In genomic region chr1:41397020-41397419, GRCh38 we compare ENCODE assay signal across 16 cellular contexts. TPM values are rescaled to one million over a fixed set of nuclear protein-coding genes. Genes with fewer than 3 reads are reported as not detected.
DNase-seq lines count a peak whose midpoint lies in the region; ATAC-seq and TF ChIP-seq lines count a peak whose summit lies in the region.
"Had no signal": no experiment of that assay in that cellular context is flagged by ENCODE, and none has a peak within 500 bp of the region (broad histone marks: within the 10 kb centered on the region; RNA-seq: fewer than 3 reads in every experiment).

No MANE protein-coding gene starts in this region.

- no peak overlapping the region for H4K8ac ChIP-seq in IMR-90 (ENCODE audit: low read depth in 2 of 2, low read length in 2 of 2)

- H3K27ac ChIP-seq in IMR-90 (ENCODE audit: insufficient read depth, low read length) (no peak overlapping the region), neural progenitor cell (no peak overlapping the region)

- H3K36me3 ChIP-seq in IMR-90 (ENCODE audit: control insufficient read depth, insufficient read depth, low read length), result no peaks in the 10 kb centered on the region
- no peaks in the 10 kb centered on the region for H3K36me3 ChIP-seq in neural progenitor cell

- H3F3A ChIP-seq in neural progenitor cell (ENCODE audit: low read depth), result peaks cover 27% of the 10 kb centered on the region

- intact Hi-C loops in IMR-90 (cut with micrococcal nuclease), result no loop called here
- intact Hi-C loops in head of caudate nucleus (cut with DNase I), result no loop called here

- BruUV-seq in IMR-90 (replicated peaks; lab: Mats Ljungman, UMichigan), result no TSS peak

- ATAC-seq in IMR-90 (ENCODE audit: low read depth) (no peak), HG03039 (IDR thresholded peaks at IDR 0.05; ENCODE audit: unreplicated experiment) (no peak)
- ATAC-seq: GM23338 had no signal

- no peak overlapping the region for H3K4me3 ChIP-seq in IMR-90 (ENCODE audit: insufficient read depth, low read depth, low read length)
- H3K4me3 ChIP-seq in neural progenitor cell, result no peak overlapping the region
- H3K4me3 ChIP-seq: GM23338 had no signal

- H3K23ac ChIP-seq in IMR-90 (ENCODE audit: low read depth, low read length), result no peak overlapping the region

- DNase-seq in IMR-90, result no peak
- DNase-seq in neural progenitor cell (ENCODE audit: low spot score), result no peak
- DNase-seq in head of caudate nucleus, result no peak
- no peak for DNase-seq in activated CD4-positive, alpha-beta T cell treated with anti-CD3 and anti-CD28 coated beads for 1 hour
- no peak for DNase-seq in middle frontal gyrus (ENCODE audit: extremely low spot score, low spot score)
- DNase-seq: Calu3; CD4-positive, alpha-beta memory T cell; COR-L47; DMS53; GF-D8; HCEC 1CT had no signal

- H3K27me3 ChIP-seq in IMR-90 (ENCODE audit: control insufficient read depth, insufficient read depth, low read length), result peaks cover 68% of the 10 kb centered on the region
- H3K27me3 ChIP-seq in neural progenitor cell, result no peaks in the 10 kb centered on the region

- peaks cover 6% of the 10 kb centered on the region for H3K27me3 Mint-ChIP-seq in brain
- peaks cover 28% of the 10 kb centered on the region for H3K27me3 Mint-ChIP-seq in neural progenitor cell (ENCODE audit: insufficient read depth, low read depth)

- H3K4ac ChIP-seq in IMR-90 (ENCODE audit: low read depth, low read length), result no peak overlapping the region

- H3K9ac ChIP-seq in IMR-90 (ENCODE audit: low read depth, low read length) (no peak overlapping the region), neural progenitor cell (no peak overlapping the region)

- no peak overlapping the region for H2AK5ac ChIP-seq in IMR-90 (ENCODE audit: low read depth, low read length)

- H3K36me3 Mint-ChIP-seq in brain (no peaks in the 10 kb centered on the region), neural progenitor cell (no peaks in the 10 kb centered on the region)
- H3K36me3 Mint-ChIP-seq: CD4-positive, alpha-beta memory T cell had no signal

- peaks cover 97% of the 10 kb centered on the region for H3K4me1 Mint-ChIP-seq in brain
- H3K4me1 Mint-ChIP-seq in neural progenitor cell, result peaks cover 56% of the 10 kb centered on the region
- H3K4me1 Mint-ChIP-seq: B cell had no signal

- H3K27ac Mint-ChIP-seq in brain (peak overlapping the region; percentile 85 to 99 (median 97)), neural progenitor cell (peak overlapping the region; percentile 32)
- H3K27ac Mint-ChIP-seq: B cell; CD4-positive, alpha-beta memory T cell; GM23338 had no signal

- no CpG with 5 or more reads among the region's 5 CpGs for WGBS in IMR-90 (ENCODE audit: extremely low coverage in 2 of 2, insufficient read length in 1 of 2), 2 experiments

- in situ Hi-C loops in IMR-90 (cut with MboI; ENCODE audit: low sequenced_read_pairs), result no loop called here

- H3K18ac ChIP-seq in IMR-90 (ENCODE audit: low read depth, low read length), result no peak overlapping the region

- no peak overlapping the region for H2BK15ac ChIP-seq in IMR-90 (ENCODE audit: low read depth, low read length)

- H3K9me3 Mint-ChIP-seq in brain, result peaks cover 0 to 14% (median 9%) of the 10 kb centered on the region in 5 experiments
- H3K9me3 Mint-ChIP-seq in neural progenitor cell, result no peaks in the 10 kb centered on the region

- no peak for TF ChIP-seq POLR2A in IMR-90 (IDR thresholded peaks at IDR 0.05; ENCODE audit: low read depth, low read length)

- no peak overlapping the region for H2BK20ac ChIP-seq in IMR-90 (ENCODE audit: low read depth, low read length)

- no peaks in the 10 kb centered on the region for H3K79me1 ChIP-seq in IMR-90 (ENCODE audit: low read depth in 1 of 2, low read length in 2 of 2)

- TF ChIP-seq CTCF in IMR-90 (conservative IDR thresholded peaks at IDR 0.05; ENCODE audit: low read depth, low read length) (no peak), brain (conservative IDR thresholded peaks at IDR 0.05) (no peak), neural progenitor cell (IDR thresholded peaks at IDR 0.05) (no peak)

- H2BK120ac ChIP-seq in IMR-90 (ENCODE audit: low read depth, low read length), result no peak overlapping the region

- POLR2A ChIA-PET in IMR-90 (lab: Charles Lee; ENCODE audit: unreplicated experiment), result no interaction called here

- H3K56ac ChIP-seq in IMR-90 (ENCODE audit: extremely low read depth, insufficient read depth, low read length), result no peak overlapping the region

- H2BK5ac ChIP-seq in IMR-90 (ENCODE audit: low read depth, low read length, poor library complexity, severe bottlenecking), result no peak overlapping the region

- no peak overlapping the region for H3K14ac ChIP-seq in IMR-90 (replicated peaks; ENCODE audit: low read depth, low read length)

- H2AK9ac ChIP-seq in IMR-90 (replicated peaks; ENCODE audit: low read depth, low read length, poor library complexity), result no peak overlapping the region

- no peaks in the 10 kb centered on the region for H3K9me1 ChIP-seq in IMR-90 (ENCODE audit: insufficient read depth, low read length)

- H3K4me3 Mint-ChIP-seq in brain (no peak overlapping the region), neural progenitor cell (no peak overlapping the region)
- H3K4me3 Mint-ChIP-seq: B cell; CD4-positive, alpha-beta memory T cell; GM23338 had no signal

- no peak overlapping the region for H4K5ac ChIP-seq in IMR-90 (ENCODE audit: low read depth, low read length)

- TF ChIP-seq RAD21 in IMR-90 (IDR thresholded peaks at IDR 0.05; ENCODE audit: low read length), result no peak

- H4K20me1 ChIP-seq in IMR-90 (ENCODE audit: insufficient read depth, low read length), result no peaks in the 10 kb centered on the region
- H4K20me1 ChIP-seq in neural progenitor cell (ENCODE audit: low read depth), result no peaks in the 10 kb centered on the region

- H2AFZ ChIP-seq in IMR-90 (replicated peaks; ENCODE audit: low read length, poor library complexity) (no peak overlapping the region), neural progenitor cell (replicated peaks) (no peak overlapping the region)

- no peak overlapping the region for H4K91ac ChIP-seq in IMR-90 (ENCODE audit: insufficient read depth, low read depth, low read length)

- H3K4me1 ChIP-seq in IMR-90 (ENCODE audit: control insufficient read depth, insufficient read depth, low read length), result no peaks in the 10 kb centered on the region
- peaks cover 48% of the 10 kb centered on the region for H3K4me1 ChIP-seq in neural progenitor cell

- H3K4me2 ChIP-seq in IMR-90 (ENCODE audit: low read depth, low read length) (no peak overlapping the region), neural progenitor cell (no peak overlapping the region)
- H3K4me2 ChIP-seq: GM23338 had no signal

- CTCF ChIA-PET in IMR-90 (lab: Yijun Ruan, JAX), result no interaction called here

- H3K9me3 ChIP-seq in IMR-90 (ENCODE audit: control insufficient read depth, insufficient read depth, low read length) (peaks cover 3% of the 10 kb centered on the region), neural progenitor cell (ENCODE audit: low read depth) (no peaks in the 10 kb centered on the region)

- H3K79me2 ChIP-seq in neural progenitor cell (ENCODE audit: low read depth), result no peaks in the 10 kb centered on the region

- dilution Hi-C loops in IMR-90 (cut with HindIII; ENCODE audit: low sequenced_read_pairs, unreplicated experiment), result no loop called here

TF ChIP-seq in IMR-90, 13 proteins besides CTCF, POLR2A, EP300 and RAD21:
- TF ChIP-seq FOS (IDR thresholded peaks at IDR 0.05; ENCODE audit: low read depth, low read length) (no peak), USF2 (IDR thresholded peaks at IDR 0.05; ENCODE audit: low read depth, low read length) (peak; percentile 47; the same call in 1 of the 2 replicates), RCOR1 (IDR thresholded peaks at IDR 0.05; ENCODE audit: insufficient replicate concordance, low read length) (no peak)

RNA-seq across cellular contexts. Expression of gene FOXO6, which starts 35.8 kb away (rescaled TPM):
- not detected in 2 replicates for total RNA-seq in IMR-90 (2012; rRNA removed)
- not detected in 2 replicates for polyA plus RNA-seq in IMR-90 (2012; rRNA removed)
- polyA plus RNA-seq in IMR-90 (2012; cell fraction: cytosol; rRNA removed), result not detected in 2 replicates
- 0.03 TPM in 1 of 2 replicates, not detected in the other for polyA plus RNA-seq in IMR-90 (2012; cell fraction: nucleus; rRNA removed; ENCODE audit: low replicate concordance)
- polyA plus RNA-seq in brain (ENCODE audit: insufficient read depth, low read depth, low replicate concordance), result 8.1 TPM
- total RNA-seq in neural progenitor cell (ENCODE audit: low replicate concordance), result 2.1 TPM in 1 of 2 replicates, not detected in the other
- total RNA-seq: CD4-positive, alpha-beta memory T cell had no signal
- polyA plus RNA-seq: AG04450; CD4-positive, alpha-beta memory T cell had no signal
